Comparison of ENCODE assay signal across 18 cellular contexts in genomic region chrX:11600578-11600977, GRCh38.
"Had no signal": no experiment of that assay in that cellular context is flagged by ENCODE, and none has a peak within 500 bp of the region (broad histone marks: within the 10 kb centered on the region; RNA-seq: fewer than 3 reads in every experiment).

No MANE protein-coding gene starts in this region.

- H3K27me3 Mint-ChIP-seq: dendritic cell treated with granulocyte-macrophage colony-stimulating factor and Interleukin-4, amounts not matched to agents 40 ng/mL and 50 ng/mL, for 4 days had no signal

- H3K4me3 ChIP-seq: hepatocyte, mucosa of descending colon had no signal

- H3K4me1 Mint-ChIP-seq: naive thymus-derived CD8-positive, alpha-beta T cell had no signal

- H3K27ac Mint-ChIP-seq: dendritic cell treated with granulocyte-macrophage colony-stimulating factor and Interleukin-4, amounts not matched to agents 40 ng/mL and 50 ng/mL, for 4 days; effector memory CD8-positive, alpha-beta T cell had no signal

- H3K9me3 Mint-ChIP-seq: dendritic cell treated with granulocyte-macrophage colony-stimulating factor and Interleukin-4, amounts not matched to agents 40 ng/mL and 50 ng/mL, for 4 days; effector memory CD8-positive, alpha-beta T cell had no signal

- H3K27ac ChIP-seq: hepatocyte, neutrophil had no signal

- H3K27me3 ChIP-seq: hepatocyte, neutrophil had no signal

- ATAC-seq: effector memory CD8-positive, alpha-beta T cell; left lobe of liver; mucosa of descending colon; naive thymus-derived CD8-positive, alpha-beta T cell; right cardiac atrium had no signal

- H3K9me3 ChIP-seq: mucosa of descending colon, neutrophil had no signal

- FAIRE-seq: colon, small intestine had no signal

- DNase-seq: effector memory CD8-positive, alpha-beta T cell; erythroblast; foreskin melanocyte; head of caudate nucleus; islet precursor cell; mammary epithelial cell; mucosa of descending colon; naive thymus-derived CD8-positive, alpha-beta T cell; posterior cingulate gyrus; right cardiac atrium; small intestine; stimulated activated CD4-positive, alpha-beta T cell treated with anti-CD3 and anti-CD28 coated beads, Interleukin-12 subunit alpha, Interleukin-12 subunit beta, amount 100 ng/mL, for 4 hours; stimulated activated naive CD4-positive, alpha-beta T cell had no signal

- H3K36me3 ChIP-seq: neutrophil had no signal

- H3K4me3 Mint-ChIP-seq: dendritic cell treated with granulocyte-macrophage colony-stimulating factor and Interleukin-4, amounts not matched to agents 40 ng/mL and 50 ng/mL, for 4 days; effector memory CD8-positive, alpha-beta T cell; naive thymus-derived CD8-positive, alpha-beta T cell had no signal

- H3K36me3 Mint-ChIP-seq: naive thymus-derived CD8-positive, alpha-beta T cell had no signal
